ENCODE assay signal across 9 cellular contexts in genomic region chr3:28050895-28051294, GRCh38.
DNase-seq lines count a peak whose midpoint lies in the region; ATAC-seq and TF ChIP-seq lines count a peak whose summit lies in the region.
"Had no signal": no experiment of that assay in that cellular context is flagged by ENCODE, and none has a peak within 500 bp of the region (broad histone marks: within the 10 kb centered on the region; RNA-seq: fewer than 3 reads in every experiment).

No MANE protein-coding gene starts in this region.

- TF ChIP-seq POLR2A in breast epithelium (IDR thresholded peaks at IDR 0.05): no peak
- no peak for TF ChIP-seq POLR2A in stomach (IDR thresholded peaks at IDR 0.05)

- H3K4me1 Mint-ChIP-seq in MCF 10A (ENCODE audit: insufficient read depth, unreplicated experiment): peaks cover 42% of the 10 kb centered on the region
- H3K4me1 Mint-ChIP-seq in stimulated activated naive CD8-positive, alpha-beta T cell treated with anti-CD3 and anti-CD28 coated beads, Interleukin-15, amount 100 ng/mL, for 72 hours: peaks cover 46% of the 10 kb centered on the region
- no peaks in the 10 kb centered on the region for H3K4me1 Mint-ChIP-seq in CD14-positive monocyte

- 59 to 75% (median 66%) methylated on average over 2 of the region's 2 CpGs for WGBS in stomach, 5 donors

- H3K4me3 Mint-ChIP-seq in MCF 10A (ENCODE audit: unreplicated experiment) (no peak overlapping the region), CD14-positive monocyte (no peak overlapping the region)
- peak overlapping the region; percentile 30 to 65 for H3K4me3 Mint-ChIP-seq in stimulated activated naive CD8-positive, alpha-beta T cell treated with anti-CD3 and anti-CD28 coated beads, Interleukin-15, amount 100 ng/mL, for 72 hours

- no peaks in the 10 kb centered on the region for H3K27me3 Mint-ChIP-seq in MCF 10A (ENCODE audit: insufficient read depth, unreplicated experiment)
- no peaks in the 10 kb centered on the region for H3K27me3 Mint-ChIP-seq in stimulated activated naive CD8-positive, alpha-beta T cell treated with anti-CD3 and anti-CD28 coated beads, Interleukin-15, amount 100 ng/mL, for 72 hours
- peaks cover 0 to 3% (median 2%) of the 10 kb centered on the region in 3 donors for H3K27me3 Mint-ChIP-seq in CD14-positive monocyte (ENCODE audit: low read depth in 3 of 3)

- H3K36me3 Mint-ChIP-seq in MCF 10A (ENCODE audit: insufficient read depth, unreplicated experiment) (no peaks in the 10 kb centered on the region), CD14-positive monocyte (no peaks in the 10 kb centered on the region)

- H3K27ac Mint-ChIP-seq in MCF 10A (ENCODE audit: low read depth, unreplicated experiment): peak overlapping the region; percentile 11
- H3K27ac Mint-ChIP-seq in stimulated activated naive CD8-positive, alpha-beta T cell treated with anti-CD3 and anti-CD28 coated beads, Interleukin-15, amount 100 ng/mL, for 72 hours: peak overlapping the region in 1 of 2 donors; percentile 21
- peak overlapping the region in 1 of 7 donors; percentile 38 for H3K27ac Mint-ChIP-seq in CD14-positive monocyte

- TF ChIP-seq CTCF in MCF 10A (IDR thresholded peaks at IDR 0.05; ENCODE audit: unreplicated experiment): no peak
- no peak for TF ChIP-seq CTCF in breast epithelium (IDR thresholded peaks at IDR 0.05)
- no peak for TF ChIP-seq CTCF in RWPE2 (IDR thresholded peaks at IDR 0.05; ENCODE audit: poor library complexity, severe bottlenecking)
- no peak for TF ChIP-seq CTCF in epithelial cell of proximal tubule (conservative IDR thresholded peaks at IDR 0.05; ENCODE audit: low read depth, low read length)
- TF ChIP-seq CTCF in stomach (IDR thresholded peaks at IDR 0.05): no peak
- TF ChIP-seq CTCF in CD14-positive monocyte (IDR thresholded peaks at IDR 0.05): no peak

- TF ChIP-seq EP300 in stomach (IDR thresholded peaks at IDR 0.05): no peak

- H3K4me1 ChIP-seq in breast epithelium (no peaks in the 10 kb centered on the region), RWPE2 (ENCODE audit: insufficient read depth, poor library complexity, severe bottlenecking) (peaks cover 33% of the 10 kb centered on the region), stomach (no peaks in the 10 kb centered on the region)

- H3K36me3 ChIP-seq in breast epithelium: no peaks in the 10 kb centered on the region
- H3K36me3 ChIP-seq in RWPE2 (ENCODE audit: low read depth): no peaks in the 10 kb centered on the region
- no peaks in the 10 kb centered on the region for H3K36me3 ChIP-seq in stomach

- POLR2A ChIA-PET in MCF 10A (lab: Yijun Ruan, JAX): interaction anchor here (0.5 to 1.7 kb wide), 10 partner anchors 8 to 338 kb away, joined by 3 to 6 read pairs (median 4); partner anchors contain the start of genes CMC1 and EOMES

- H3K27me3 ChIP-seq in breast epithelium: no peaks in the 10 kb centered on the region
- no peaks in the 10 kb centered on the region for H3K27me3 ChIP-seq in RWPE2 (ENCODE audit: insufficient read depth, poor library complexity, severe bottlenecking)
- no peaks in the 10 kb centered on the region for H3K27me3 ChIP-seq in stomach

- H3K9me3 ChIP-seq in breast epithelium: no peaks in the 10 kb centered on the region
- H3K9me3 ChIP-seq in RWPE2 (ENCODE audit: severe bottlenecking): no peaks in the 10 kb centered on the region
- no peaks in the 10 kb centered on the region for H3K9me3 ChIP-seq in stomach

- ATAC-seq in RWPE2 (ENCODE audit: low read depth): peak; percentile 89
- ATAC-seq in stimulated activated naive CD8-positive, alpha-beta T cell treated with anti-CD3 and anti-CD28 coated beads, Interleukin-15, amount 100 ng/mL, for 72 hours: peak; percentile 90
- no peak for ATAC-seq in HG03460 (IDR thresholded peaks at IDR 0.05; ENCODE audit: unreplicated experiment)

- intact Hi-C loops in MCF 10A (cut with micrococcal nuclease) (loop anchor here (5.0 to 10.0 kb wide), 2 partner anchors 76 to 191 kb away; partner anchors contain the start of gene CMC1), breast epithelium (cut with DNase I; ENCODE audit: low total_unique reads) (loop anchor here (5.0 kb wide), 1 partner anchor 491 kb away; no protein-coding TSS in a partner anchor), stomach (cut with DNase I; ENCODE audit: low total_unique reads) (no loop called here), CD14-positive monocyte (cut with micrococcal nuclease) (no loop called here)

- no peak overlapping the region for H3K27ac ChIP-seq in breast epithelium
- H3K27ac ChIP-seq in RWPE2 (ENCODE audit: poor library complexity, severe bottlenecking): no peak overlapping the region
- H3K27ac ChIP-seq in stomach: no peak overlapping the region

- DNase-seq in MCF 10A (ENCODE audit: unreplicated experiment) (peak; percentile 97), breast epithelium (ENCODE audit: low spot score in 2 of 2) (no peak), RWPE2 (ENCODE audit: low spot score) (no peak), epithelial cell of proximal tubule (ENCODE audit: low read depth) (peak; percentile 66), stomach (no peak), CD14-positive monocyte (ENCODE audit: low spot score) (no peak)
- peak; percentile 42 to 54 for DNase-seq in stimulated activated naive CD8-positive, alpha-beta T cell treated with anti-CD3 and anti-CD28 coated beads, Interleukin-15, amount 100 ng/mL, for 72 hours

- CTCF ChIA-PET in MCF 10A (lab: Yijun Ruan, JAX): interaction anchor here (0.6 to 1.7 kb wide), 4 partner anchors 9 to 339 kb away, joined by 4 to 6 read pairs (median 4); no protein-coding TSS in a partner anchor

- H3K4me3 ChIP-seq in breast epithelium: no peak overlapping the region
- no peak overlapping the region for H3K4me3 ChIP-seq in RWPE2 (ENCODE audit: severe bottlenecking)
- no peak overlapping the region for H3K4me3 ChIP-seq in epithelial cell of proximal tubule (ENCODE audit: low read depth, low read length)
- H3K4me3 ChIP-seq in stomach: no peak overlapping the region
- H3K4me3 ChIP-seq: lung had no signal

- no TSS peak for BruUV-seq in MCF 10A (replicated peaks; lab: Mats Ljungman, UMichigan)

- H3K9me3 Mint-ChIP-seq in MCF 10A (ENCODE audit: unreplicated experiment) (no peaks in the 10 kb centered on the region), CD14-positive monocyte (peaks cover 0 to 4% (median 0%) of the 10 kb centered on the region in 7 donors)
- no peaks in the 10 kb centered on the region for H3K9me3 Mint-ChIP-seq in stimulated activated naive CD8-positive, alpha-beta T cell treated with anti-CD3 and anti-CD28 coated beads, Interleukin-15, amount 100 ng/mL, for 72 hours

Comparison
In these comparisons a context has a peak if more than half of its experiments do, and no peak if none do; other contexts are left out.
1. DNase-seq: peak in MCF 10A (single experiment), epithelial cell of proximal tubule (single experiment) and stimulated activated naive CD8-positive, alpha-beta T cell treated with anti-CD3 and anti-CD28 coated beads, Interleukin-15, amount 100 ng/mL, for 72 hours (2 of 2); none in breast epithelium (0 of 2), RWPE2 (single experiment), stomach (single experiment) and CD14-positive monocyte (single experiment).
2. H3K4me3 Mint-ChIP-seq: peak in stimulated activated naive CD8-positive, alpha-beta T cell treated with anti-CD3 and anti-CD28 coated beads, Interleukin-15, amount 100 ng/mL, for 72 hours (2 of 2); none in MCF 10A (single experiment) and CD14-positive monocyte (0 of 2).
3. intact Hi-C loops: an anchor here in MCF 10A (5.0 to 10.0 kb wide) and breast epithelium (5.0 kb wide); none called in stomach and CD14-positive monocyte.